In the genomic region with DNA sequence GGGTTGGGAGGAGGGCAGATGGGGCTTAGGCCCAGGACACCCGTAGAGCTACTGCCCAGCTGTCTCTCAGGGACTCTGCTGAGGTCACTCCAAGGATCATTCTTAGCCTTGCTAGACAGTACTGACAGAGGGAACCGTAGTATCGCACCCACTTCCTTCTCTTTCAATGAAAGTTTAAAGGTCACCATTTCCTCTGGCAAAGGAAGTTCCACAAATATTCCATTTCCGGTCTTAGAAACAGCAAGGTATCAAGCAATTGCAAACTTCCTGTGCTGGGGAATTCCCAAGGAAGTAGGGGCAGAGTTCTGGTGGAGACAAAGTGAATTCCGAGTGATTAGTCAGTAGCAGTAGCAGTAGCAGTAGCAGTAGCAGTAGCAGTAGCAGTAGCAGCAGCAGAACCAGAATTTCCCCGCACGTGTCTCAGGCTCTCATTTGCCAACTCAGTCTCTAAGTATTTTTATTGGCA, we compare ENCODE assay signal across 8 cellular contexts. TPM values are rescaled to one million over a fixed set of nuclear protein-coding genes. Genes with fewer than 3 reads are reported as not detected.
A peak's percentile ranks its signal among the peaks of the same experiment; 100 is the strongest.
DNase-seq lines count a peak whose midpoint lies in the region; ATAC-seq, FAIRE-seq and TF ChIP-seq lines count a peak whose summit lies in the region.
"Had no signal": no experiment of that assay in that cellular context is flagged by ENCODE, and none has a peak within 500 bp of the region (broad histone marks: within the 10 kb centered on the region; RNA-seq: fewer than 3 reads in every experiment).

No MANE protein-coding gene starts in this region.

- no peak overlapping the region for H2AFZ ChIP-seq in neural progenitor cell (replicated peaks)

- POLR2A ChIA-PET in RWPE1 (lab: Yijun Ruan, JAX; ENCODE audit: low non-redundant PET), result interaction anchor here (0.9 to 1.0 kb wide), 2 partner anchors 23 to 31 kb away, joined by 4 read pairs; no protein-coding TSS in a partner anchor

- no peak for DNase-seq in GM19239 (ENCODE audit: insufficient read length, low spot score)
- DNase-seq in RWPE1 (ENCODE audit: low spot score), result peak; percentile 84
- DNase-seq in esophagus squamous epithelium (lab: John Stamatoyannopoulos, UW), result no peak
- DNase-seq in sciatic nerve (ENCODE audit: low spot score), result no peak
- DNase-seq in neural progenitor cell (ENCODE audit: low spot score), result no peak
- no peak for DNase-seq in HAP-1 (ENCODE audit: low spot score in 2 of 2)
- no peak for DNase-seq in NCI-H2107 (lab: John Stamatoyannopoulos, UW)

- peak; percentile 40 for FAIRE-seq in GM19239 (lab: Jason Lieb, UNC)

- H3K4me2 ChIP-seq in neural progenitor cell, result no peak overlapping the region
- H3K4me2 ChIP-seq: KMS-11 had no signal

- peaks cover 11% of the 10 kb centered on the region for H3K4me1 Mint-ChIP-seq in neural progenitor cell

- TF ChIP-seq POLR2A in esophagus squamous epithelium (IDR thresholded peaks at IDR 0.05), result no peak

- WGBS in esophagus squamous epithelium, 2 donors, result 15 to 22% methylated on average over 6 to 7 of the region's 7 CpGs

- no peaks in the 10 kb centered on the region for H3F3A ChIP-seq in neural progenitor cell (ENCODE audit: low read depth)

- peak; percentile 45 for ATAC-seq in sciatic nerve

- in situ Hi-C loops in HAP-1 (cut with MboI; ENCODE audit: low sequenced_read_pairs), result no loop called here

- no peaks in the 10 kb centered on the region for H3K27me3 ChIP-seq in esophagus squamous epithelium
- no peaks in the 10 kb centered on the region for H3K27me3 ChIP-seq in neural progenitor cell
- no peaks in the 10 kb centered on the region for H3K27me3 ChIP-seq in HAP-1 (ENCODE audit: low read depth)

- no peaks in the 10 kb centered on the region for H3K36me3 Mint-ChIP-seq in neural progenitor cell

- H3K27me3 Mint-ChIP-seq in neural progenitor cell (ENCODE audit: insufficient read depth, low read depth), result peaks cover 2% of the 10 kb centered on the region

- TF ChIP-seq CTCF in RWPE1 (conservative IDR thresholded peaks at IDR 0.05; ENCODE audit: low read depth) (no peak), esophagus squamous epithelium (IDR thresholded peaks at IDR 0.05) (no peak), neural progenitor cell (IDR thresholded peaks at IDR 0.05) (no peak)

- no peak overlapping the region for H3K9ac ChIP-seq in neural progenitor cell
- H3K9ac ChIP-seq: KMS-11 had no signal

- H4K20me1 ChIP-seq in neural progenitor cell (ENCODE audit: low read depth), result no peaks in the 10 kb centered on the region

- H3K9me3 Mint-ChIP-seq in neural progenitor cell, result peaks cover 4% of the 10 kb centered on the region

- H3K36me3 ChIP-seq in esophagus squamous epithelium (no peaks in the 10 kb centered on the region), neural progenitor cell (no peaks in the 10 kb centered on the region), HAP-1 (replicated peaks) (no peaks in the 10 kb centered on the region)

- no peaks in the 10 kb centered on the region for H3K79me2 ChIP-seq in neural progenitor cell (ENCODE audit: low read depth)

- no peak overlapping the region for H3K27ac Mint-ChIP-seq in neural progenitor cell

- H3K4me3 Mint-ChIP-seq in neural progenitor cell, result no peak overlapping the region

- H3K4me3 ChIP-seq in esophagus squamous epithelium (no peak overlapping the region), neural progenitor cell (no peak overlapping the region), HAP-1 (no peak overlapping the region)

- peaks cover 0 to 4% (median 3%) of the 10 kb centered on the region in 3 donors for H3K9me3 ChIP-seq in esophagus squamous epithelium
- H3K9me3 ChIP-seq in neural progenitor cell (ENCODE audit: low read depth), result no peaks in the 10 kb centered on the region
- H3K9me3 ChIP-seq in HAP-1, result no peaks in the 10 kb centered on the region; the same call in 1 of the 2 replicates

- peaks cover 7 to 40% (median 30%) of the 10 kb centered on the region in 3 donors for H3K4me1 ChIP-seq in esophagus squamous epithelium
- no peaks in the 10 kb centered on the region for H3K4me1 ChIP-seq in neural progenitor cell
- H3K4me1 ChIP-seq in HAP-1, result no peaks in the 10 kb centered on the region; the same call in 1 of the 2 replicates

- intact Hi-C loops in esophagus squamous epithelium (cut with DNase I) (no loop called here), sciatic nerve (cut with DNase I) (loop anchor here (1.0 kb wide), 1 partner anchor 30 kb away; no protein-coding TSS in a partner anchor)

- CTCF ChIA-PET in RWPE1 (lab: Yijun Ruan, JAX), result no interaction called here

- H3K27ac ChIP-seq in RWPE1, result peak overlapping the region; percentile 83
- H3K27ac ChIP-seq in esophagus squamous epithelium, result peak overlapping the region; percentile 63 to 73 (median 66)
- H3K27ac ChIP-seq in neural progenitor cell, result no peak overlapping the region
- H3K27ac ChIP-seq: KMS-11 had no signal

RNA-seq across cellular contexts. Expression of a gene that starts 24.7 kb away (rescaled TPM):
- total RNA-seq in esophagus squamous epithelium, result 10 to 100 TPM in 1 of 4 donors, 1 to 10 TPM in 3; 1.3 to 16.5 (median 4.4) TPM
- 23.6 TPM for total RNA-seq in sciatic nerve
- not detected in 2 replicates for total RNA-seq in neural progenitor cell (ENCODE audit: low replicate concordance)

RNA-seq across cellular contexts. Expression of a gene that starts 27.6 kb away (rescaled TPM):
- total RNA-seq in esophagus squamous epithelium (10 to 100 TPM in 1 of 4 donors, 1 to 10 TPM in 2, under 1 TPM in 1; 0.53 to 37.4 (median 4.3) TPM), sciatic nerve (0.18 TPM), neural progenitor cell (ENCODE audit: low replicate concordance) (1.3 and 3.2 TPM in 2 replicates)

RNA-seq across cellular contexts. Expression of a gene that starts 47.5 kb away (rescaled TPM):
- total RNA-seq in esophagus squamous epithelium (10 to 100 TPM in 1 of 4 donors, 1 to 10 TPM in 3; 4.3 to 14.4 (median 6.7) TPM), sciatic nerve (0.62 TPM), neural progenitor cell (ENCODE audit: low replicate concordance) (28.2 and 53.7 TPM in 2 replicates)
